ENCODE assay signal across 8 cellular contexts in genomic region chr20:34954905-34955231, GRCh38. TPM values are rescaled to one million over a fixed set of nuclear protein-coding genes. Genes with fewer than 3 reads are reported as not detected.
DNase-seq lines count a peak whose midpoint lies in the region; ATAC-seq and TF ChIP-seq lines count a peak whose summit lies in the region.

No MANE protein-coding gene starts in this region.

- peak overlapping the region; percentile 89 for H3K27ac ChIP-seq in BLaER1

- H3K36me3 ChIP-seq in BLaER1 (peaks cover 24% of the 10 kb centered on the region), HAP-1 (replicated peaks) (peaks cover 12% of the 10 kb centered on the region)

- in situ Hi-C loops in HAP-1 (cut with MboI; ENCODE audit: low sequenced_read_pairs), result no loop called here

- ATAC-seq in HG03565 (IDR thresholded peaks at IDR 0.05; ENCODE audit: unreplicated experiment), result no peak

- peak overlapping the region; percentile 86 for H3K4me2 ChIP-seq in BLaER1

- H3K9ac ChIP-seq in BLaER1, result peak overlapping the region; percentile 93

- no peaks in the 10 kb centered on the region for H3K9me3 Mint-ChIP-seq in nephron

- DNase-seq in HAP-1 (ENCODE audit: low spot score in 2 of 2), result peak; percentile 48 to 70
- peak; percentile 68 for DNase-seq in SK-N-DZ (ENCODE audit: low spot score)
- DNase-seq in epithelial cell of esophagus (ENCODE audit: low read depth), result peak; percentile 17
- no peak for DNase-seq in A172 (ENCODE audit: low spot score)
- DNase-seq in GM20000 (ENCODE audit: low spot score), result no peak

- peaks cover 5% of the 10 kb centered on the region for H3K36me3 Mint-ChIP-seq in nephron (ENCODE audit: low read depth)

- peak overlapping the region; percentile 94 to 97 (median 96) for H3K4me3 Mint-ChIP-seq in nephron

- H3K27me3 ChIP-seq in BLaER1, result no peaks in the 10 kb centered on the region
- H3K27me3 ChIP-seq in HAP-1 (ENCODE audit: low read depth), result no peaks in the 10 kb centered on the region

- peaks cover 17% of the 10 kb centered on the region for H3K4me1 ChIP-seq in BLaER1
- H3K4me1 ChIP-seq in HAP-1, result peaks cover 21% of the 10 kb centered on the region

- H3K4me3 ChIP-seq in BLaER1, result peak overlapping the region; percentile 79
- peak overlapping the region; percentile 66 for H3K4me3 ChIP-seq in HAP-1
- H3K4me3 ChIP-seq in epithelial cell of esophagus (ENCODE audit: low read length), result peak overlapping the region; percentile 86

- no peaks in the 10 kb centered on the region for H4K20me1 ChIP-seq in BLaER1

- no peaks in the 10 kb centered on the region for H3K27me3 Mint-ChIP-seq in nephron (ENCODE audit: low read depth)

- TF ChIP-seq CTCF in epithelial cell of esophagus (IDR thresholded peaks at IDR 0.05; ENCODE audit: insufficient read depth, low read depth, low read length, missing control alignments) (no peak), nephron (IDR thresholded peaks at IDR 0.05; ENCODE audit: unreplicated experiment in 3 of 3) (no peak), GM20000 (IDR thresholded peaks at IDR 0.05; ENCODE audit: extremely low read depth, missing control alignments) (no peak)

- H3K4me1 Mint-ChIP-seq in nephron, result peaks cover 37% of the 10 kb centered on the region

- H3K9me3 ChIP-seq in BLaER1 (no peaks in the 10 kb centered on the region), HAP-1 (no peaks in the 10 kb centered on the region)

- peak overlapping the region; percentile 98 to 100 (median 99) for H3K27ac Mint-ChIP-seq in nephron

RNA-seq across cellular contexts. Expression of gene GSS, which starts 0.7 kb away (rescaled TPM):
- polyA plus RNA-seq in SK-N-DZ (2014; cell fraction: cytosol; rRNA removed), result 122 TPM in 2 replicates
- polyA plus RNA-seq in SK-N-DZ (2014; cell fraction: nucleus; rRNA removed), result 247 and 265 TPM in 2 replicates
- 150 and 151 TPM in 2 replicates for total RNA-seq in A172 (2014; rRNA removed; shearing (Covaris generic))

RNA-seq across cellular contexts. Expression of gene MYH7B, which starts 0.8 kb away (rescaled TPM):
- 0.93 TPM in 1 of 2 replicates, not detected in the other for polyA plus RNA-seq in SK-N-DZ (2014; cell fraction: cytosol; rRNA removed)
- polyA plus RNA-seq in SK-N-DZ (2014; cell fraction: nucleus; rRNA removed), result 2.1 and 4.3 TPM in 2 replicates
- not detected in 2 replicates for total RNA-seq in A172 (2014; rRNA removed; shearing (Covaris generic))

Comparison
In these comparisons a context has a peak if more than half of its experiments do, and no peak if none do; other contexts are left out.
1. DNase-seq: peak in HAP-1 (2 of 2), SK-N-DZ (single experiment) and epithelial cell of esophagus (single experiment); none in A172 (single experiment) and GM20000 (single experiment).
2. Peak in every context shown above with its lines, with median percentiles within 50 percentile points of each other: H3K4me3 ChIP-seq.